In genomic region chr10:115572740-115573455, GRCh38 we compare ENCODE assay signal across 1 cellular context.
TF ChIP-seq lines count a peak whose summit lies in the region.

No MANE protein-coding gene starts in this region.

TF ChIP-seq in SK-N-SH treated with all-trans-retinoic acid at 6 μM for 48 hours, 23 proteins besides CTCF, POLR2A, EP300 and RAD21 (continued from another document):
- TF ChIP-seq TSHZ2 (CRISPR knock-in tag; IDR thresholded peaks at IDR 0.05) (no peak), ZFP30 (CRISPR knock-in tag; IDR thresholded peaks at IDR 0.05) (no peak), ISL1 (CRISPR knock-in tag; IDR thresholded peaks at IDR 0.05) (no peak), ZNF8 (CRISPR knock-in tag; IDR thresholded peaks at IDR 0.05) (no peak), RARB (CRISPR knock-in tag; IDR thresholded peaks at IDR 0.05) (no peak), ESRRG (CRISPR knock-in tag; IDR thresholded peaks at IDR 0.05) (no peak)
